1 cellular context compared by ENCODE assay signal in genomic region chr22:20904008-20904979, GRCh38.
A peak's percentile ranks its signal among the peaks of the same experiment; 100 is the strongest.
TF ChIP-seq lines count a peak whose summit lies in the region.

No MANE protein-coding gene starts in this region.

TF ChIP-seq in K562, 482 proteins besides CTCF, POLR2A, EP300 and RAD21 (continued from another document and continues in another):
- peak in 1 of 2 experiments; percentile 93; a peak in 2 of 4 replicates for TF ChIP-seq ZNF318 (IDR thresholded peaks at IDR 0.05; ENCODE audit: borderline replicate concordance in 1 of 2, low read depth in 1 of 2)
- TF ChIP-seq MCM2 (IDR thresholded peaks at IDR 0.05; ENCODE audit: low read depth) = no peak
- TF ChIP-seq TFAM (CRISPR knock-in tag; conservative IDR thresholded peaks at IDR 0.05) = no peak
- TF ChIP-seq E2F8 (IDR thresholded peaks at IDR 0.05; ENCODE audit: low read depth, partially characterized antibody) = no peak
- TF ChIP-seq ZNF384 (IDR thresholded peaks at IDR 0.05; ENCODE audit: low read depth, low read length) = no peak
- TF ChIP-seq KAT2B (IDR thresholded peaks at IDR 0.05; ENCODE audit: low read depth, low read length) = no peak
- no peak for TF ChIP-seq POLR2B (IDR thresholded peaks at IDR 0.05; ENCODE audit: low read depth, partially characterized antibody)
- TF ChIP-seq U2AF2 (optimal IDR thresholded peaks at IDR 0.05; ENCODE audit: low read depth, low read length) = no peak
- TF ChIP-seq COPS2 (conservative IDR thresholded peaks at IDR 0.05) = no peak
- TF ChIP-seq BCLAF1 (IDR thresholded peaks at IDR 0.05; ENCODE audit: borderline replicate concordance in 1 of 2, control insufficient read depth in 1 of 2, low read depth in 2 of 2, low read length in 1 of 2) = no peak
- TF ChIP-seq ZBTB49 (CRISPR knock-in tag; IDR thresholded peaks at IDR 0.05; ENCODE audit: borderline replicate concordance) = no peak
- no peak for TF ChIP-seq CHD1 (IDR thresholded peaks at IDR 0.05; ENCODE audit: low read length)
- no peak for TF ChIP-seq ZNF41 (CRISPR knock-in tag; conservative IDR thresholded peaks at IDR 0.05)
- no peak for TF ChIP-seq RBM15 (IDR thresholded peaks at IDR 0.05; ENCODE audit: insufficient read depth, low read length)
- no peak for TF ChIP-seq CSDE1 (IDR thresholded peaks at IDR 0.05)
- TF ChIP-seq HCFC1 (IDR thresholded peaks at IDR 0.05; ENCODE audit: low read depth, low read length) = no peak
- TF ChIP-seq TARDBP (IDR thresholded peaks at IDR 0.05) = peak; percentile 66; the same call in 1 of the 2 replicates
- TF ChIP-seq VEZF1 (CRISPR knock-in tag; IDR thresholded peaks at IDR 0.05) = no peak
- peak in 1 of 2 experiments; percentile 75; a peak in 2 of 4 replicates for TF ChIP-seq TEAD1 (CRISPR knock-in tag; IDR thresholded peaks at IDR 0.05)
- no peak for TF ChIP-seq NFIC (IDR thresholded peaks at IDR 0.05)
- no peak for TF ChIP-seq ZNF655 (CRISPR knock-in tag; IDR thresholded peaks at IDR 0.05)
- no peak for TF ChIP-seq EP400 (IDR thresholded peaks at IDR 0.05)
- no peak for TF ChIP-seq ELF4 (CRISPR knock-in tag; IDR thresholded peaks at IDR 0.05)
- no peak for TF ChIP-seq ZBTB12 (CRISPR knock-in tag; IDR thresholded peaks at IDR 0.05)
- TF ChIP-seq XRCC5 (IDR thresholded peaks at IDR 0.05; ENCODE audit: low read depth, low read length) = no peak
- TF ChIP-seq FOXP1 (CRISPR knock-in tag; IDR thresholded peaks at IDR 0.05) = no peak; the same call in 1 of the 2 replicates
- peak; percentile 84 for TF ChIP-seq CEBPG (CRISPR knock-in tag; IDR thresholded peaks at IDR 0.05)
- TF ChIP-seq CEBPG (tag; conservative IDR thresholded peaks at IDR 0.05 in 1 of 2, IDR thresholded peaks at IDR 0.05 in 1 of 2) = peak; percentile 100
- TF ChIP-seq NRF1 (conservative IDR thresholded peaks at IDR 0.05 in 1 of 2, IDR thresholded peaks at IDR 0.05 in 1 of 2) = no peak
- TF ChIP-seq MCM5 (IDR thresholded peaks at IDR 0.05; ENCODE audit: low read depth) = no peak
- no peak for TF ChIP-seq NCOA4 (IDR thresholded peaks at IDR 0.05; ENCODE audit: partially characterized antibody)
- peak; percentile 88 for TF ChIP-seq HMBOX1 (IDR thresholded peaks at IDR 0.05)
- no peak for TF ChIP-seq SRSF9 (IDR thresholded peaks at IDR 0.05; ENCODE audit: borderline replicate concordance, low read depth, low read length)
- TF ChIP-seq ZBTB17 (CRISPR knock-in tag; IDR thresholded peaks at IDR 0.05) = no peak
- TF ChIP-seq ZC3H11A (IDR thresholded peaks at IDR 0.05; ENCODE audit: low read depth, low read length) = peak; percentile 34; the same call in 1 of the 2 replicates
- TF ChIP-seq GABPB2 (CRISPR knock-in tag; conservative IDR thresholded peaks at IDR 0.05) = no peak
- no peak for TF ChIP-seq CCNT2 (IDR thresholded peaks at IDR 0.05; ENCODE audit: borderline replicate concordance, extremely low read depth, insufficient read length, low read depth, low read length)
- TF ChIP-seq ZNF699 (CRISPR knock-in tag; IDR thresholded peaks at IDR 0.05; ENCODE audit: insufficient replicate concordance) = no peak
- TF ChIP-seq ZNF76 (CRISPR knock-in tag; IDR thresholded peaks at IDR 0.05; ENCODE audit: borderline replicate concordance) = no peak
- TF ChIP-seq TEAD2 (tag; IDR thresholded peaks at IDR 0.05) = no peak
- no peak for TF ChIP-seq SP2 (IDR thresholded peaks at IDR 0.05; ENCODE audit: extremely low read depth, low read depth, low read length, poor library complexity, severe bottlenecking)
- TF ChIP-seq KLF13 (tag; IDR thresholded peaks at IDR 0.05; ENCODE audit: borderline replicate concordance, low read depth) = no peak
- TF ChIP-seq NR2F6 (CRISPR knock-in tag; IDR thresholded peaks at IDR 0.05) = no peak
